In genomic region chr7:137325927-137326326, GRCh38 we compare ENCODE assay signal across 26 cellular contexts. TPM values are rescaled to one million over a fixed set of nuclear protein-coding genes. Genes with fewer than 3 reads are reported as not detected.
DNase-seq lines count a peak whose midpoint lies in the region; ATAC-seq and TF ChIP-seq lines count a peak whose summit lies in the region.
"Had no signal": no experiment of that assay in that cellular context is flagged by ENCODE, and none has a peak within 500 bp of the region (broad histone marks: within the 10 kb centered on the region; RNA-seq: fewer than 3 reads in every experiment).

No MANE protein-coding gene starts in this region.

- H3K36me3 ChIP-seq in parathyroid adenoma (ENCODE audit: control insufficient read depth, insufficient read depth, low read length) (no peaks in the 10 kb centered on the region), PC-9 (ENCODE audit: low read depth) (no peaks in the 10 kb centered on the region)
- H3K36me3 ChIP-seq: BLaER1, gastroesophageal sphincter had no signal

- no peaks in the 10 kb centered on the region for H3K27me3 ChIP-seq in parathyroid adenoma (ENCODE audit: control insufficient read depth, insufficient read depth, low read length)
- H3K27me3 ChIP-seq in PC-9 (ENCODE audit: insufficient read depth, low read depth): 0 out of 2 replicates have a peak, but pooled peaks cover 3% of the 10 kb centered on the region
- H3K27me3 ChIP-seq: BLaER1, gastroesophageal sphincter had no signal

- ATAC-seq in HG03280 (IDR thresholded peaks at IDR 0.05; ENCODE audit: unreplicated experiment): no peak
- ATAC-seq: activated CD8-positive, alpha-beta T cell treated with anti-CD3 and anti-CD28 coated beads, Interleukin-2, amount 10 ng/mL, durations not matched to agents 7 days and 5 days; gastroesophageal sphincter; left lobe of liver; PC-3 had no signal

- no peaks in the 10 kb centered on the region for H4K20me1 ChIP-seq in PC-9 (ENCODE audit: insufficient read depth)
- H4K20me1 ChIP-seq: BLaER1 had no signal

- no peaks in the 10 kb centered on the region for H3F3A ChIP-seq in PC-9 (ENCODE audit: insufficient read depth, low read depth)

- no peaks in the 10 kb centered on the region for H3K9me2 ChIP-seq in PC-9 (ENCODE audit: insufficient read depth)

- POLR2A ChIA-PET in PC-9 (lab: Charles Lee; ENCODE audit: unreplicated experiment): no interaction called here

- H2AFZ ChIP-seq in parathyroid adenoma (no peak overlapping the region), PC-9 (no peak overlapping the region)

- H3K9me3 ChIP-seq in parathyroid adenoma (ENCODE audit: control insufficient read depth, low read length) (no peaks in the 10 kb centered on the region), PC-9 (ENCODE audit: insufficient read depth, low read depth) (no peaks in the 10 kb centered on the region)
- H3K9me3 ChIP-seq: BLaER1 had no signal

- DNase-seq in NCI-H1436 (lab: John Stamatoyannopoulos, UW) (peak; percentile 17), NCI-H1436 treated with DMSO at 0.1 percent for 48 hours (lab: John Stamatoyannopoulos, UW) (no peak), NCI-H1105 (lab: John Stamatoyannopoulos, UW) (peak; percentile 39), RPMI7951 (ENCODE audit: low read depth) (peak; percentile 14), PC-9 (no peak)
- DNase-seq in activated CD8-positive, alpha-beta memory T cell treated with anti-CD3 and anti-CD28 coated beads, Interleukin-2, amount 50 U/mL, for 48 hours: no peak
- DNase-seq: activated CD8-positive, alpha-beta T cell treated with anti-CD3 and anti-CD28 coated beads, Interleukin-2, amount 10 ng/mL, durations not matched to agents 7 days and 5 days; activated effector memory CD4-positive, alpha-beta T cell treated with Interleukin-2 at 50 U/mL for 16 hours; activated naive CD8-positive, alpha-beta T cell treated with anti-CD3 and anti-CD28 coated beads, Interleukin-2, amount 10 ng/mL, durations not matched to agents 7 days and 5 days; cerebellar nuclear complex; DMS53; H9; KBM-7; mesenchymal stem cell; NCI-H510A treated with DMSO at 0.1 percent for 48 hours; NK-92 treated with Interleukin-12 subunit alpha and Interleukin-12 subunit beta, amount 100 ng/mL, for 24 hours; nucleus accumbens; PC-3; SHP77; stimulated activated naive CD4-positive, alpha-beta T cell treated with Interleukin-2 at 50 U/mL for 16 hours had no signal

- H3K4me2 ChIP-seq in parathyroid adenoma (ENCODE audit: low read length) (no peak overlapping the region), PC-9 (no peak overlapping the region)
- H3K4me2 ChIP-seq: BLaER1 had no signal

- H3K4me1 ChIP-seq in parathyroid adenoma (peaks cover 38% of the 10 kb centered on the region), PC-9 (replicated peaks; ENCODE audit: insufficient read depth) (no peaks in the 10 kb centered on the region)
- H3K4me1 ChIP-seq: BLaER1, gastroesophageal sphincter had no signal

- CTCF ChIA-PET in PC-9 (lab: Charles Lee): no interaction called here

- H3K27ac ChIP-seq in parathyroid adenoma (peak overlapping the region; percentile 16), PC-9 (no peak overlapping the region)
- H3K27ac ChIP-seq: BLaER1, gastroesophageal sphincter had no signal

- H3K9ac ChIP-seq in parathyroid adenoma: no peak overlapping the region
- H3K9ac ChIP-seq: BLaER1 had no signal

- H3K4me3 ChIP-seq in parathyroid adenoma (ENCODE audit: low read depth, low read length): no peak overlapping the region
- no peak overlapping the region for H3K4me3 ChIP-seq in PC-9
- H3K4me3 ChIP-seq: BLaER1, gastroesophageal sphincter had no signal

- no peak for TF ChIP-seq CTCF in parathyroid adenoma (IDR thresholded peaks at IDR 0.05)
- TF ChIP-seq CTCF in PC-9 (conservative IDR thresholded peaks at IDR 0.05): no peak

- no TSS peak for BruUV-seq in PC-9 (replicated peaks; lab: Mats Ljungman, UMichigan)

- H3K79me2 ChIP-seq in parathyroid adenoma (peaks cover 44% of the 10 kb centered on the region), PC-9 (ENCODE audit: low read depth) (no peaks in the 10 kb centered on the region)

- intact Hi-C loops in PC-9 (cut with micrococcal nuclease; ENCODE audit: unreplicated experiment): no loop called here

RNA-seq across cellular contexts. Expression of gene PTN, which starts 17.6 kb away (rescaled TPM):
- total RNA-seq in RPMI7951 (2014; rRNA removed; shearing (Covaris generic)): 26.4 and 40.4 TPM in 2 replicates
- 4.5 and 7.0 TPM in 2 replicates for total RNA-seq in PC-9 (2021)
- total RNA-seq: activated CD8-positive, alpha-beta T cell treated with anti-CD3 and anti-CD28 coated beads, Interleukin-2, amount 10 ng/mL, durations not matched to agents 7 days and 5 days; activated naive CD8-positive, alpha-beta T cell treated with anti-CD3 and anti-CD28 coated beads, Interleukin-2, amount 10 ng/mL, durations not matched to agents 7 days and 5 days; dermis microvascular lymphatic vessel endothelial cell had no signal

Comparison
In these comparisons a context has a peak if more than half of its experiments do, and no peak if none do; other contexts are left out.
1. DNase-seq: peak in NCI-H1436 (single experiment), NCI-H1105 (single experiment) and RPMI7951 (single experiment); none in NCI-H1436 treated with DMSO at 0.1 percent for 48 hours (single experiment), PC-9 (0 of 2) and activated CD8-positive, alpha-beta memory T cell treated with anti-CD3 and anti-CD28 coated beads, Interleukin-2, amount 50 U/mL, for 48 hours (single experiment).